ENCODE assay signal across 13 cellular contexts in the genomic region with DNA sequence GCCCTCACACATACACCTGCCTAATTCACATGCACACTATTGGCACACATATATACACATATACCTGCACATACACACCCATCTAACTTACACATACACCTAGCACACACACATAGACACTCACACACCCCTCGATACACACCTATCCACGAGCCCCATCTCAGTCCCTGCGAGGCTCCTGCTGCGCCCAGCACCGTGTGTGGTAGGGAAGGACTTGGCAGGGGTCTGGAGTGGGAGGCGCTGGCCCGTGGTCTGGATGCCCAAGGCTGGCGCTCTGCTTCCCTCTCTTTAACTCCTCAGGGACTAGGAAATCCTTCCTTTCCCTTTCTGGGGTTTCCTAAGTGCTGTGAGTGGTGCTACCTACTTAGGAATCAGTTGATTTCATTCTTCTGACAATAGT.
DNase-seq lines count a peak whose midpoint lies in the region; ATAC-seq and TF ChIP-seq lines count a peak whose summit lies in the region.
"Had no signal": no experiment of that assay in that cellular context is flagged by ENCODE, and none has a peak within 500 bp of the region (broad histone marks: within the 10 kb centered on the region; RNA-seq: fewer than 3 reads in every experiment).

No MANE protein-coding gene starts in this region.

- peak; percentile 15 for DNase-seq in medulla oblongata (ENCODE audit: extremely low spot score)
- no peak for DNase-seq in neural progenitor cell (ENCODE audit: low spot score)
- peak; percentile 55 for DNase-seq in upper lobe of right lung
- no peak for DNase-seq in right atrium auricular region (ENCODE audit: low spot score)
- DNase-seq in central memory CD4-positive, alpha-beta T cell: no peak
- DNase-seq in H4 (ENCODE audit: low spot score): no peak
- DNase-seq: CD4-positive, alpha-beta memory T cell; COR-L47; DMS153; DND-41; GOT3; H9; HFFc6 had no signal

- no peaks in the 10 kb centered on the region for H4K20me1 ChIP-seq in neural progenitor cell (ENCODE audit: low read depth)

- H3K4me2 ChIP-seq in neural progenitor cell: no peak overlapping the region

- TF ChIP-seq CTCF in neural progenitor cell (IDR thresholded peaks at IDR 0.05) (no peak), upper lobe of right lung (IDR thresholded peaks at IDR 0.05) (no peak), right atrium auricular region (IDR thresholded peaks at IDR 0.05) (no peak)

- intact Hi-C loops in upper lobe of right lung (cut with DNase I): no loop called here

- H3K9me3 ChIP-seq in neural progenitor cell (ENCODE audit: low read depth): no peaks in the 10 kb centered on the region
- H3K9me3 ChIP-seq in upper lobe of right lung: no peaks in the 10 kb centered on the region
- no peaks in the 10 kb centered on the region for H3K9me3 ChIP-seq in right atrium auricular region

- H2AFZ ChIP-seq in neural progenitor cell (replicated peaks): no peak overlapping the region

- no peak for ATAC-seq in upper lobe of right lung

- H3K27me3 ChIP-seq in neural progenitor cell: no peaks in the 10 kb centered on the region
- no peaks in the 10 kb centered on the region for H3K27me3 ChIP-seq in upper lobe of right lung
- no peaks in the 10 kb centered on the region for H3K27me3 ChIP-seq in right atrium auricular region

- H3K36me3 ChIP-seq in neural progenitor cell: no peaks in the 10 kb centered on the region
- no peaks in the 10 kb centered on the region for H3K36me3 ChIP-seq in upper lobe of right lung
- no peaks in the 10 kb centered on the region for H3K36me3 ChIP-seq in right atrium auricular region

- no peak overlapping the region for H3K9ac ChIP-seq in neural progenitor cell

- peaks cover 22% of the 10 kb centered on the region for H3K4me1 Mint-ChIP-seq in neural progenitor cell
- H3K4me1 Mint-ChIP-seq: CD4-positive, alpha-beta memory T cell had no signal

- H3K9me3 Mint-ChIP-seq in neural progenitor cell: peaks cover 4% of the 10 kb centered on the region
- H3K9me3 Mint-ChIP-seq: H9, HFFc6 had no signal

- H3K4me3 ChIP-seq in neural progenitor cell (no peak overlapping the region), upper lobe of right lung (no peak overlapping the region), right atrium auricular region (no peak overlapping the region)

- H3F3A ChIP-seq in neural progenitor cell (ENCODE audit: low read depth): peaks cover 23% of the 10 kb centered on the region

- no peak overlapping the region for H3K27ac ChIP-seq in neural progenitor cell
- H3K27ac ChIP-seq in upper lobe of right lung: no peak overlapping the region
- H3K27ac ChIP-seq in right atrium auricular region: no peak overlapping the region

- H3K27me3 Mint-ChIP-seq in neural progenitor cell (ENCODE audit: insufficient read depth, low read depth): peaks cover 40% of the 10 kb centered on the region

- H3K27ac Mint-ChIP-seq in neural progenitor cell: no peak overlapping the region
- H3K27ac Mint-ChIP-seq: CD4-positive, alpha-beta memory T cell; H9; HFFc6 had no signal

- H3K79me2 ChIP-seq in neural progenitor cell (ENCODE audit: low read depth): no peaks in the 10 kb centered on the region

- peaks cover 16% of the 10 kb centered on the region for H3K4me1 ChIP-seq in neural progenitor cell
- no peaks in the 10 kb centered on the region for H3K4me1 ChIP-seq in upper lobe of right lung
- H3K4me1 ChIP-seq in right atrium auricular region: no peaks in the 10 kb centered on the region

- H3K36me3 Mint-ChIP-seq in neural progenitor cell: no peaks in the 10 kb centered on the region
- H3K36me3 Mint-ChIP-seq: CD4-positive, alpha-beta memory T cell had no signal

- H3K4me3 Mint-ChIP-seq in neural progenitor cell: peak overlapping the region; percentile 0
- H3K4me3 Mint-ChIP-seq: CD4-positive, alpha-beta memory T cell; H9; HFFc6 had no signal

Comparison
In these comparisons a context has a peak if more than half of its experiments do, and no peak if none do; other contexts are left out.
1. DNase-seq: peak in medulla oblongata (single experiment) and upper lobe of right lung (single experiment); none in neural progenitor cell (single experiment), right atrium auricular region (single experiment), central memory CD4-positive, alpha-beta T cell (single experiment) and H4 (single experiment).